In genomic region chr7:43509906-43510305, GRCh38 we compare ENCODE assay signal across 17 cellular contexts.
DNase-seq lines count a peak whose midpoint lies in the region; ATAC-seq and TF ChIP-seq lines count a peak whose summit lies in the region.
"Had no signal": no experiment of that assay in that cellular context is flagged by ENCODE, and none has a peak within 500 bp of the region (broad histone marks: within the 10 kb centered on the region; RNA-seq: fewer than 3 reads in every experiment).

No MANE protein-coding gene starts in this region.

- H3K27ac ChIP-seq in DND-41 (ENCODE audit: low read length), result peak overlapping the region; percentile 69
- no peak overlapping the region for H3K27ac ChIP-seq in PC-3 (ENCODE audit: low read length)
- no peak overlapping the region for H3K27ac ChIP-seq in left lung
- H3K27ac ChIP-seq: BLaER1, HL-60 had no signal

- no TSS peak for BruUV-seq in PC-3 (replicated peaks; lab: Mats Ljungman, UMichigan)

- H3K36me3 ChIP-seq in DND-41 (ENCODE audit: insufficient read depth, low read length) (no peaks in the 10 kb centered on the region), PC-3 (ENCODE audit: low read depth, low read length) (no peaks in the 10 kb centered on the region), left lung (no peaks in the 10 kb centered on the region)

- no peak overlapping the region for H3K4me2 ChIP-seq in DND-41 (ENCODE audit: insufficient read depth, low read length)
- no peak overlapping the region for H3K4me2 ChIP-seq in PC-3 (ENCODE audit: low read length)
- H3K4me2 ChIP-seq: GM23338 had no signal

- no peaks in the 10 kb centered on the region for H3K9me2 ChIP-seq in PC-3 (replicated peaks; ENCODE audit: low read length)

- H3K4me1 ChIP-seq in DND-41 (ENCODE audit: insufficient read depth, low read length) (peaks cover 73% of the 10 kb centered on the region), PC-3 (ENCODE audit: insufficient read depth, low read length) (no peaks in the 10 kb centered on the region), left lung (no peaks in the 10 kb centered on the region)

- H3K27me3 ChIP-seq in DND-41 (ENCODE audit: insufficient read depth, low read length, poor library complexity) (no peaks in the 10 kb centered on the region), PC-3 (ENCODE audit: low read length) (no peaks in the 10 kb centered on the region), left lung (no peaks in the 10 kb centered on the region)
- H3K27me3 ChIP-seq: BLaER1 had no signal

- TF ChIP-seq CTCF in DND-41 (IDR thresholded peaks at IDR 0.05; ENCODE audit: borderline replicate concordance, extremely low read depth, low read length, poor library complexity, severe bottlenecking) (no peak), PC-3 (conservative IDR thresholded peaks at IDR 0.05; ENCODE audit: low read depth, low read length) (no peak), epithelial cell of esophagus (IDR thresholded peaks at IDR 0.05; ENCODE audit: insufficient read depth, low read depth, low read length, missing control alignments) (no peak), left lung (IDR thresholded peaks at IDR 0.05) (no peak)

- no peaks in the 10 kb centered on the region for H3K79me2 ChIP-seq in DND-41 (ENCODE audit: insufficient read depth, low read length)
- no peaks in the 10 kb centered on the region for H3K79me2 ChIP-seq in PC-3 (ENCODE audit: low read length)

- ATAC-seq in DND-41 (ENCODE audit: insufficient read depth, low read depth) (no peak), PC-3 (no peak), left lung (peak; percentile 78), HG03135 (IDR thresholded peaks at IDR 0.05; ENCODE audit: unreplicated experiment) (no peak)
- ATAC-seq: GM23338, HCT116 had no signal

- no peaks in the 10 kb centered on the region for H3F3A ChIP-seq in PC-3 (ENCODE audit: low read length, unreplicated experiment)

- H3K9me3 ChIP-seq in DND-41 (ENCODE audit: insufficient read depth, low read length, severe bottlenecking), result no peaks in the 10 kb centered on the region
- H3K9me3 ChIP-seq in PC-3 (ENCODE audit: low read length), result no peaks in the 10 kb centered on the region
- H3K9me3 ChIP-seq in left lung, result no peaks in the 10 kb centered on the region
- H3K9me3 ChIP-seq: BLaER1 had no signal

- no peak overlapping the region for H3K9ac ChIP-seq in DND-41 (ENCODE audit: low read depth, low read length)
- H3K9ac ChIP-seq in PC-3 (ENCODE audit: low read length), result no peak overlapping the region
- H3K9ac ChIP-seq: BLaER1 had no signal

- DNase-seq in DND-41, result no peak
- DNase-seq in PC-3, result peak; percentile 13
- DNase-seq in epithelial cell of esophagus (ENCODE audit: low read depth), result peak; percentile 96
- peak in 1 of 2 donors; percentile 36 for DNase-seq in left lung
- DNase-seq in ureter (ENCODE audit: low spot score), result no peak
- no peak for DNase-seq in activated CD4-positive, alpha-beta T cell treated with anti-CD3 and anti-CD28 coated beads, Interleukin-2, amount 50 U/mL, for 4 hours
- no peak for DNase-seq in DMS153 (lab: John Stamatoyannopoulos, UW)
- DNase-seq: 8988T; CD4-positive, alpha-beta memory T cell; DMS53; H7; HFFc6 had no signal

- H4K20me1 ChIP-seq in DND-41 (ENCODE audit: insufficient read depth, low read length) (no peaks in the 10 kb centered on the region), PC-3 (ENCODE audit: low read length) (no peaks in the 10 kb centered on the region)
- H4K20me1 ChIP-seq: BLaER1 had no signal

- intact Hi-C loops in PC-3 (cut with micrococcal nuclease), result no loop called here
- intact Hi-C loops in left lung (cut with DNase I), result no loop called here

- POLR2A ChIA-PET in PC-3 (lab: Charles Lee; ENCODE audit: unreplicated experiment), result no interaction called here

- no peak overlapping the region for H3K4me3 ChIP-seq in DND-41 (ENCODE audit: low read depth in 1 of 2, low read length in 2 of 2)
- H3K4me3 ChIP-seq in PC-3 (ENCODE audit: low read length), result no peak overlapping the region
- no peak overlapping the region for H3K4me3 ChIP-seq in epithelial cell of esophagus (ENCODE audit: low read length)
- no peak overlapping the region for H3K4me3 ChIP-seq in left lung
- H3K4me3 ChIP-seq: BLaER1, GM23338 had no signal

- no peak overlapping the region for H2AFZ ChIP-seq in DND-41 (ENCODE audit: low read depth, low read length)
- no peak overlapping the region for H2AFZ ChIP-seq in PC-3 (ENCODE audit: low read length)
- H2AFZ ChIP-seq: GM23338 had no signal

- CTCF ChIA-PET in PC-3 (lab: Charles Lee), result no interaction called here

Comparison
In these comparisons a context has a peak if more than half of its experiments do, and no peak if none do; other contexts are left out.
1. DNase-seq: peak in PC-3 (single experiment) and epithelial cell of esophagus (single experiment); none in DND-41 (single experiment), ureter (single experiment), activated CD4-positive, alpha-beta T cell treated with anti-CD3 and anti-CD28 coated beads, Interleukin-2, amount 50 U/mL, for 4 hours (0 of 2) and DMS153 (single experiment).